In genomic region chr11:75492181-75492820, GRCh38 we compare ENCODE assay signal across 8 cellular contexts. TPM values are rescaled to one million over a fixed set of nuclear protein-coding genes. Genes with fewer than 3 reads are reported as not detected.
A peak's percentile ranks its signal among the peaks of the same experiment; 100 is the strongest.
DNase-seq lines count a peak whose midpoint lies in the region; ATAC-seq, FAIRE-seq and TF ChIP-seq lines count a peak whose summit lies in the region.

No MANE protein-coding gene starts in this region.

- H3K27ac ChIP-seq in OCI-LY7 (ENCODE audit: low read depth, low read length, poor library complexity, severe bottlenecking) = peak overlapping the region; percentile 17
- H3K27ac ChIP-seq in small intestine (ENCODE audit: low read depth in 1 of 2, low read length in 1 of 2) = no peak overlapping the region
- H3K27ac ChIP-seq in left lung = no peak overlapping the region

- FAIRE-seq in small intestine (lab: Jason Lieb, UNC) = no peak

- intact Hi-C loops in OCI-LY7 (cut with micrococcal nuclease; ENCODE audit: unreplicated experiment) = no loop called here
- intact Hi-C loops in left lung (cut with DNase I) = no loop called here

- CTCF ChIA-PET in OCI-LY7 (lab: Charles Lee; ENCODE audit: unreplicated experiment) = interaction anchor here (0.6 kb wide), 1 partner anchor 44 kb away, joined by 3 read pairs; no protein-coding TSS in a partner anchor

- H4K20me1 ChIP-seq in OCI-LY7 (ENCODE audit: insufficient read depth, low read length) = no peaks in the 10 kb centered on the region

- H3K36me3 ChIP-seq in OCI-LY7 (ENCODE audit: insufficient read depth, low read length) = no peaks in the 10 kb centered on the region
- peaks cover 0 to 3% of the 10 kb centered on the region in 2 donors for H3K36me3 ChIP-seq in small intestine (ENCODE audit: control insufficient read depth in 2 of 2, insufficient read depth in 2 of 2, low read length in 2 of 2)
- no peaks in the 10 kb centered on the region for H3K36me3 ChIP-seq in left lung

- H3K9me2 ChIP-seq in OCI-LY7 (ENCODE audit: insufficient read depth, low read length) = no peaks in the 10 kb centered on the region

- POLR2A ChIA-PET in OCI-LY7 (lab: Charles Lee) = interaction anchor here (0.6 kb wide), 1 partner anchor 794 kb away, joined by 3 read pairs; no protein-coding TSS in a partner anchor

- peak overlapping the region; percentile 29 for H3K4me3 ChIP-seq in OCI-LY7 (ENCODE audit: low read depth, low read length, poor library complexity, severe bottlenecking)
- no peak overlapping the region for H3K4me3 ChIP-seq in small intestine (ENCODE audit: low read depth in 1 of 2, low read length in 2 of 2)
- H3K4me3 ChIP-seq in left lung = no peak overlapping the region

- H3K79me2 ChIP-seq in OCI-LY7 (ENCODE audit: insufficient read depth, low read depth, low read length) = no peaks in the 10 kb centered on the region

- peaks cover 14% of the 10 kb centered on the region for H3K4me1 ChIP-seq in OCI-LY7 (ENCODE audit: insufficient read depth, low read length, poor library complexity, severe bottlenecking)
- peaks cover 0 to 3% of the 10 kb centered on the region in 2 donors for H3K4me1 ChIP-seq in small intestine (ENCODE audit: control insufficient read depth in 2 of 2, insufficient read depth in 1 of 2, low read depth in 1 of 2, low read length in 1 of 2)
- H3K4me1 ChIP-seq in left lung = peaks cover 2 to 8% of the 10 kb centered on the region in 2 donors

- TF ChIP-seq CTCF in OCI-LY7 (conservative IDR thresholded peaks at IDR 0.05; ENCODE audit: low read length) = no peak
- no peak for TF ChIP-seq CTCF in left lung (IDR thresholded peaks at IDR 0.05)

- no TSS peak for BruUV-seq in OCI-LY7 (replicated peaks; lab: Mats Ljungman, UMichigan)

- H3K4me2 ChIP-seq in OCI-LY7 (ENCODE audit: low read length) = peak overlapping the region; percentile 61

- no peaks in the 10 kb centered on the region for H3K27me3 ChIP-seq in small intestine (ENCODE audit: control insufficient read depth in 2 of 2, insufficient read depth in 2 of 2, low read length in 2 of 2)
- H3K27me3 ChIP-seq in left lung = no peaks in the 10 kb centered on the region

- peak; percentile 59 for DNase-seq in SIG-M5 treated with dmso at 0.1 percent for 504 hours (lab: John Stamatoyannopoulos, UW; ENCODE audit: unreplicated experiment)
- DNase-seq in SIG-M5 (lab: John Stamatoyannopoulos, UW) = no peak
- DNase-seq in OCI-LY7 (ENCODE audit: low spot score) = peak; percentile 71
- peak; percentile 72 to 75 for DNase-seq in activated T-cell treated with anti-CD3 and anti-CD28 coated beads, Interleukin-2, amount 50 U/mL, for 48 hours
- DNase-seq in small intestine = peak; percentile 20
- no peak for DNase-seq in GOT3 (lab: John Stamatoyannopoulos, UW)
- DNase-seq in left lung = no peak

- H2AFZ ChIP-seq in OCI-LY7 (ENCODE audit: low read length) = peak overlapping the region; percentile 92

- no peak for ATAC-seq in left lung
- no peak for ATAC-seq in GM19395 (IDR thresholded peaks at IDR 0.05; ENCODE audit: unreplicated experiment)

- H3K9me3 ChIP-seq in OCI-LY7 (ENCODE audit: low read length) (no peaks in the 10 kb centered on the region), small intestine (ENCODE audit: control insufficient read depth, low read depth) (no peaks in the 10 kb centered on the region), left lung (no peaks in the 10 kb centered on the region)

- 46 to 47% (median 47%) methylated on average over 6 of the region's 6 CpGs for WGBS in small intestine, 3 donors

RNA-seq across cellular contexts. Expression of gene GDPD5, which starts 33.4 kb away (rescaled TPM):
- 13.5 and 14.3 TPM in 2 replicates for total RNA-seq in OCI-LY7 (2014; rRNA removed; shearing (Covaris generic))
- total RNA-seq in OCI-LY7 (2022) (49.9 and 57.3 TPM in 2 replicates), left lung (10 to 100 TPM; 10.5 to 15.5 TPM)
- 1 to 10 TPM; 1.1 to 9.2 (median 3.0) TPM for polyA plus RNA-seq in small intestine

RNA-seq across cellular contexts. Expression of gene KLHL35, which starts 59.3 kb away (rescaled TPM):
- not detected in 2 replicates for total RNA-seq in OCI-LY7 (2014; rRNA removed; shearing (Covaris generic))
- total RNA-seq in OCI-LY7 (2022) (0.21 TPM in 1 of 2 replicates, not detected in the other), left lung (1 to 10 TPM; 1.4 to 2.1 TPM)
- polyA plus RNA-seq in small intestine = under 1 TPM in 1 of 3 donors, not detected in 2; 0.81 TPM

Comparison
In these comparisons a context has a peak if more than half of its experiments do, and no peak if none do; other contexts are left out.
1. DNase-seq: peak in SIG-M5 treated with dmso at 0.1 percent for 504 hours (single experiment), OCI-LY7 (single experiment), activated T-cell treated with anti-CD3 and anti-CD28 coated beads, Interleukin-2, amount 50 U/mL, for 48 hours (2 of 2) and small intestine (single experiment); none in SIG-M5 (single experiment), GOT3 (single experiment) and left lung (0 of 2).